Comparison of ENCODE assay signal across 1 cellular context in genomic region chr7:29970158-29970557, GRCh38.
TF ChIP-seq lines count a peak whose summit lies in the region.

No MANE protein-coding gene starts in this region.

TF ChIP-seq in neural cell, 6 proteins besides CTCF, POLR2A, EP300 and RAD21:
- TF ChIP-seq, protein P1, sequence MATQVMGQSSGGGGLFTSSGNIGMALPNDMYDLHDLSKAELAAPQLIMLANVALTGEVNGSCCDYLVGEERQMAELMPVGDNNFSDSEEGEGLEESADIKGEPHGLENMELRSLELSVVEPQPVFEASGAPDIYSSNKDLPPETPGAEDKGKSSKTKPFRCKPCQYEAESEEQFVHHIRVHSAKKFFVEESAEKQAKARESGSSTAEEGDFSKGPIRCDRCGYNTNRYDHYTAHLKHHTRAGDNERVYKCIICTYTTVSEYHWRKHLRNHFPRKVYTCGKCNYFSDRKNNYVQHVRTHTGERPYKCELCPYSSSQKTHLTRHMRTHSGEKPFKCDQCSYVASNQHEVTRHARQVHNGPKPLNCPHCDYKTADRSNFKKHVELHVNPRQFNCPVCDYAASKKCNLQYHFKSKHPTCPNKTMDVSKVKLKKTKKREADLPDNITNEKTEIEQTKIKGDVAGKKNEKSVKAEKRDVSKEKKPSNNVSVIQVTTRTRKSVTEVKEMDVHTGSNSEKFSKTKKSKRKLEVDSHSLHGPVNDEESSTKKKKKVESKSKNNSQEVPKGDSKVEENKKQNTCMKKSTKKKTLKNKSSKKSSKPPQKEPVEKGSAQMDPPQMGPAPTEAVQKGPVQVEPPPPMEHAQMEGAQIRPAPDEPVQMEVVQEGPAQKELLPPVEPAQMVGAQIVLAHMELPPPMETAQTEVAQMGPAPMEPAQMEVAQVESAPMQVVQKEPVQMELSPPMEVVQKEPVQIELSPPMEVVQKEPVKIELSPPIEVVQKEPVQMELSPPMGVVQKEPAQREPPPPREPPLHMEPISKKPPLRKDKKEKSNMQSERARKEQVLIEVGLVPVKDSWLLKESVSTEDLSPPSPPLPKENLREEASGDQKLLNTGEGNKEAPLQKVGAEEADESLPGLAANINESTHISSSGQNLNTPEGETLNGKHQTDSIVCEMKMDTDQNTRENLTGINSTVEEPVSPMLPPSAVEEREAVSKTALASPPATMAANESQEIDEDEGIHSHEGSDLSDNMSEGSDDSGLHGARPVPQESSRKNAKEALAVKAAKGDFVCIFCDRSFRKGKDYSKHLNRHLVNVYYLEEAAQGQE (IDR thresholded peaks at IDR 0.05; ENCODE audit: borderline replicate concordance) = no peak
- no peak for TF ChIP-seq TAF1 (IDR thresholded peaks at IDR 0.05; ENCODE audit: low read depth)
- TF ChIP-seq POLR2AphosphoS5 (IDR thresholded peaks at IDR 0.05) = no peak
- no peak for TF ChIP-seq EZH2 (IDR thresholded peaks at IDR 0.05; ENCODE audit: borderline replicate concordance, insufficient read depth, low read length, poor library complexity, severe bottlenecking)
- no peak for TF ChIP-seq MXI1 (conservative IDR thresholded peaks at IDR 0.05; ENCODE audit: poor library complexity, severe bottlenecking)
- no peak for TF ChIP-seq SMC3 (conservative IDR thresholded peaks at IDR 0.05; ENCODE audit: poor library complexity)
